13 cellular contexts compared by ENCODE assay signal in the genomic region with DNA sequence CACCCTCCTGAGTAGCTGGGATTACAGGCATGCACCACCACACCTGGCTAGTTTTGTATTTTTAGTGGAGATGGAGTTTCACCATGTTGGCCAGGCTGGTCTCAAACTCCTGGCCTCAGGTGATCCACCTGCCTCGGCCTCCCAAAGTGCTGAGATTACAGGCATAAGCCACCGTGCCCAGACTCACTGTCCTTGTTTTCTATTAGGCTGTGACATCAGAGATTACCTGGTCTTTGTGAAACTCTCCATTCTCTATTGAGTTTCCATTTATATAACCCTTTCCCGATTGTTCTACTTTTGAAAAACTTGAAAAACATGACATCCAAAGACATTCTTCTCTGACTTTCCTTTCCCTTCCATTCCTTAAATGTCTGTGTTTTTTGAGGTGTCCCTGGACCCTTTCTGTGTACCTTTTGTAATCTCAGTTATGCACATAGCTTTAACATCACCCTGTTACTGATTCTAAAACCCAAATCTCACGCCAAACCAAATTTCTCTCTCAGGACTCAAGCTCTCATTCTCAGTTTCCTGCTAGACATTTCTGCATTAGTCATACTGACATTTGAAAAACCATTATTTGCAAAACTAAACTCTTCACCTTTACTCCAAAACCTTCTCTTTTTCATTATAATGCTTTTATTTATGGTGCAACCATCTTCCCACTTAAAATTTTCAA.
DNase-seq lines count a peak whose midpoint lies in the region; ATAC-seq lines count a peak whose summit lies in the region.
"Had no signal": no experiment of that assay in that cellular context is flagged by ENCODE, and none has a peak within 500 bp of the region (broad histone marks: within the 10 kb centered on the region; RNA-seq: fewer than 3 reads in every experiment).

No MANE protein-coding gene starts in this region.

- no peak overlapping the region for H3K4me3 Mint-ChIP-seq in central memory CD8-positive, alpha-beta T cell
- H3K4me3 Mint-ChIP-seq: CD8-positive, alpha-beta T cell had no signal

- no peaks in the 10 kb centered on the region for H3K27me3 Mint-ChIP-seq in central memory CD8-positive, alpha-beta T cell

- no peak for DNase-seq in central memory CD8-positive, alpha-beta T cell (ENCODE audit: low spot score in 2 of 2)
- DNase-seq in NCI-H748 treated with DMSO at 0.1 percent for 48 hours (lab: John Stamatoyannopoulos, UW) (no peak), DMS 273 treated with DMSO at 0.1 percent for 48 hours (lab: John Stamatoyannopoulos, UW) (no peak)
- no peak for DNase-seq in stimulated activated naive CD4-positive, alpha-beta T cell treated with Interleukin-2 at 50 U/mL for 16 hours (lab: John Stamatoyannopoulos, UW)
- DNase-seq: CD8-positive, alpha-beta T cell; NCI-H1436 treated with DMSO at 0.1 percent for 48 hours; NCI-H69; retina; SJCRH30 had no signal

- no peaks in the 10 kb centered on the region for H3K36me3 Mint-ChIP-seq in central memory CD8-positive, alpha-beta T cell (ENCODE audit: insufficient read depth)

- ATAC-seq in GM19025 (IDR thresholded peaks at IDR 0.05; ENCODE audit: low read depth, unreplicated experiment) (peak; percentile 69), GM21723 (IDR thresholded peaks at IDR 0.05; ENCODE audit: unreplicated experiment) (peak; percentile 84), HG03095 (IDR thresholded peaks at IDR 0.05; ENCODE audit: unreplicated experiment) (peak; percentile 86)
- ATAC-seq in central memory CD8-positive, alpha-beta T cell (replicated peaks; ENCODE audit: extremely low read depth, poor library complexity, severe bottlenecking) = no peak
- ATAC-seq: CD8-positive, alpha-beta T cell; HCT116 had no signal

- peak overlapping the region; percentile 22 for H3K27ac Mint-ChIP-seq in central memory CD8-positive, alpha-beta T cell (ENCODE audit: low read depth)
- H3K27ac Mint-ChIP-seq: CD8-positive, alpha-beta T cell had no signal

- no peaks in the 10 kb centered on the region for H3K4me1 Mint-ChIP-seq in central memory CD8-positive, alpha-beta T cell

- peaks cover 3% of the 10 kb centered on the region for H3K9me3 Mint-ChIP-seq in central memory CD8-positive, alpha-beta T cell
